ENCODE assay signal across 8 cellular contexts in the genomic region with DNA sequence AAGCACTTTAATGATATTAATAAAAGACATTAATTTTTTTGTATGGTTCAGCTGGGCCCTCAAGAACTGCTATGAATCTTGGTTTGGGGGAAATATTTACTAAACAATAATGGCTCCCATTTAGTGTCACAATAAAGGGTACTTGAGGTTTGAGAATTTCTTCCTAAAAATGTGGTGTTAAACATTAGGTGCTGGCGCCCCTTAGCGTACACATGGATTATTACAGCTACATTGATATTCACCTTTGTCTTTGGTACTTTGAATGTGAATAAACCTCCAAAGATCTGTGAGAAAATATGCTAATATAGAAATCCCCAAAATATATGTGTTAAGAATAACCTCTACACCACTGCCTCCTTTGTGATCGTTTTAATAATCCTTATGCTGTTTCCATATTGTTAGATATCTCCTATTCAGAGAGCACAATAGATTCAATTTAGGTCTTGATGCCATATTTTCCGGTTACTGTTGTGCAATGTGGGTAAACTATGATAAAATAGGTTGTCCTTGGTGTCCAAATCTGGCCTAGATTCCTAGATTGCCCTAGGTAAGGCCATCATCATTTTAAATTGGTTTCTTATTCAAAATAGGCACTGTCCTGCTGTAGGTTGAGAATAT.
DNase-seq lines count a peak whose midpoint lies in the region; ATAC-seq, FAIRE-seq and TF ChIP-seq lines count a peak whose summit lies in the region.

No MANE protein-coding gene starts in this region.

- H3F3A ChIP-seq in OCI-LY1 (ENCODE audit: insufficient read depth, low read length): no peaks in the 10 kb centered on the region

- H3K27me3 Mint-ChIP-seq in neural crest cell (ENCODE audit: low read depth): no peaks in the 10 kb centered on the region

- H3K27ac Mint-ChIP-seq in neural crest cell (ENCODE audit: unreplicated experiment): no peak overlapping the region

- H3K9me3 ChIP-seq in OCI-LY1 (ENCODE audit: low read length): no peaks in the 10 kb centered on the region

- H2AFZ ChIP-seq in OCI-LY1 (ENCODE audit: low read length): no peak overlapping the region

- H3K4me3 ChIP-seq in AG09309 (ENCODE audit: control insufficient read depth, low read depth, low read length) (no peak overlapping the region), OCI-LY1 (ENCODE audit: low read depth, low read length, poor library complexity, severe bottlenecking) (no peak overlapping the region), dorsolateral prefrontal cortex (no peak overlapping the region)

- no peak overlapping the region for H3K9ac ChIP-seq in OCI-LY1 (ENCODE audit: low read length)

- H3K4me2 ChIP-seq in OCI-LY1 (ENCODE audit: low read length): no peak overlapping the region

- peaks cover 5% of the 10 kb centered on the region for H3K4me1 Mint-ChIP-seq in neural crest cell

- in situ Hi-C loops in KBM-7 (cut with MboI; ENCODE audit: low pct_unique_long_range_greater_than_20kb, low sequenced_read_pairs): loop anchor here (25.0 kb wide), 1 partner anchor 107 kb away; no protein-coding TSS in a partner anchor

- no peak overlapping the region for H3K27ac ChIP-seq in OCI-LY1 (ENCODE audit: low read depth, low read length, poor library complexity, severe bottlenecking)
- H3K27ac ChIP-seq in dorsolateral prefrontal cortex: no peak overlapping the region

- no peak overlapping the region for H3K4me3 Mint-ChIP-seq in neural crest cell

- H3K27me3 ChIP-seq in OCI-LY1 (ENCODE audit: insufficient read depth, low read length): no peaks in the 10 kb centered on the region
- no peaks in the 10 kb centered on the region for H3K27me3 ChIP-seq in dorsolateral prefrontal cortex

- TF ChIP-seq POLR2A in GM12891 (IDR thresholded peaks at IDR 0.05; ENCODE audit: low read depth, low read length): no peak

- H3K79me2 ChIP-seq in OCI-LY1 (ENCODE audit: insufficient read depth, low read length): no peaks in the 10 kb centered on the region

- no peak for ATAC-seq in HG03135 (IDR thresholded peaks at IDR 0.05; ENCODE audit: unreplicated experiment)

- H3K36me3 Mint-ChIP-seq in neural crest cell (ENCODE audit: low read depth): no peaks in the 10 kb centered on the region

- H3K36me3 ChIP-seq in OCI-LY1 (ENCODE audit: insufficient read depth, low read length): no peaks in the 10 kb centered on the region

- intact Hi-C loops in dorsolateral prefrontal cortex (cut with DNase I): no loop called here

- TF ChIP-seq CTCF in AG09309 (IDR thresholded peaks at IDR 0.05; ENCODE audit: control insufficient read depth, insufficient read depth, low read depth, low read length, missing control alignments) (peak; percentile 60), OCI-LY1 (IDR thresholded peaks at IDR 0.05; ENCODE audit: low read length) (peak; percentile 96), dorsolateral prefrontal cortex (IDR thresholded peaks at IDR 0.05 in 54 of 56, conservative IDR thresholded peaks at IDR 0.05 in 2 of 56; ENCODE audit: low read depth in 1 of 56, partially characterized antibody in 56 of 56) (peak; percentile 64 to 88 (median 79)), neural crest cell (conservative IDR thresholded peaks at IDR 0.05) (peak; percentile 89)

- FAIRE-seq in GM12891 (lab: Jason Lieb, UNC): peak; percentile 13

- no peaks in the 10 kb centered on the region; the same call in 1 of the 2 replicates for H3K9me2 ChIP-seq in OCI-LY1 (ENCODE audit: low read depth, low read length)

- H4K20me1 ChIP-seq in OCI-LY1 (ENCODE audit: insufficient read depth, low read length): no peaks in the 10 kb centered on the region

- DNase-seq in AG09309 (ENCODE audit: low read depth) (no peak), GM12891 (ENCODE audit: insufficient read length, low spot score) (peak; percentile 2), KBM-7 (peak; percentile 68), dorsolateral prefrontal cortex (peak in 1 of 10 donors; percentile 47), neural crest cell (ENCODE audit: low read depth, low spot score) (peak; percentile 16)
- DNase-seq in activated T-cell treated with anti-CD3 and anti-CD28 coated beads, Interleukin-2, amount 50 U/mL, for 48 hours: no peak

- no peaks in the 10 kb centered on the region for H3K9me3 Mint-ChIP-seq in neural crest cell

- H3K4me1 ChIP-seq in OCI-LY1 (ENCODE audit: insufficient read depth, low read length, severe bottlenecking): no peaks in the 10 kb centered on the region

TF ChIP-seq in GM12891, 5 proteins besides CTCF, POLR2A, EP300 and RAD21:
- TF ChIP-seq POU2F2 (IDR thresholded peaks at IDR 0.05; ENCODE audit: low read depth, low read length) (no peak), PAX5 (IDR thresholded peaks at IDR 0.05; ENCODE audit: insufficient read depth, low read length, severe bottlenecking) (no peak), POLR2AphosphoS5 (IDR thresholded peaks at IDR 0.05; ENCODE audit: low read depth, low read length) (no peak), SPI1 (IDR thresholded peaks at IDR 0.05; ENCODE audit: low read depth, low read length) (no peak), TAF1 (IDR thresholded peaks at IDR 0.05; ENCODE audit: low read depth, low read length) (no peak)

Comparison
In these comparisons a context has a peak if more than half of its experiments do, and no peak if none do; other contexts are left out.
1. DNase-seq: peak in GM12891 (single experiment), KBM-7 (single experiment) and neural crest cell (single experiment); none in AG09309 (single experiment) and activated T-cell treated with anti-CD3 and anti-CD28 coated beads, Interleukin-2, amount 50 U/mL, for 48 hours (0 of 2).
2. Peak in every context shown above with its lines, with median percentiles within 50 percentile points of each other: CTCF ChIP-seq.